1 cellular context compared by ENCODE assay signal in genomic region chr16:3023669-3024478, GRCh38.
TF ChIP-seq lines count a peak whose summit lies in the region.

A gene with protein sequence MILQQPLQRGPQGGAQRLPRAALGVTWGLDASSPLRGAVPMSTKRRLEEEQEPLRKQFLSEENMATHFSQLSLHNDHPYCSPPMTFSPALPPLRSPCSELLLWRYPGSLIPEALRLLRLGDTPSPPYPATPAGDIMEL (minus strand): TSS chr16:3023942. CDS start chr16:3023941, 1 bp downstream.
TSS of gene THOC6 (plus strand) at chr16:3024035. CDS start at chr16:3024327, 292 bp downstream.

TF ChIP-seq in K562, 482 proteins besides CTCF, POLR2A, EP300 and RAD21 (continued from another document and continues in another):
- TF ChIP-seq, protein P1, sequence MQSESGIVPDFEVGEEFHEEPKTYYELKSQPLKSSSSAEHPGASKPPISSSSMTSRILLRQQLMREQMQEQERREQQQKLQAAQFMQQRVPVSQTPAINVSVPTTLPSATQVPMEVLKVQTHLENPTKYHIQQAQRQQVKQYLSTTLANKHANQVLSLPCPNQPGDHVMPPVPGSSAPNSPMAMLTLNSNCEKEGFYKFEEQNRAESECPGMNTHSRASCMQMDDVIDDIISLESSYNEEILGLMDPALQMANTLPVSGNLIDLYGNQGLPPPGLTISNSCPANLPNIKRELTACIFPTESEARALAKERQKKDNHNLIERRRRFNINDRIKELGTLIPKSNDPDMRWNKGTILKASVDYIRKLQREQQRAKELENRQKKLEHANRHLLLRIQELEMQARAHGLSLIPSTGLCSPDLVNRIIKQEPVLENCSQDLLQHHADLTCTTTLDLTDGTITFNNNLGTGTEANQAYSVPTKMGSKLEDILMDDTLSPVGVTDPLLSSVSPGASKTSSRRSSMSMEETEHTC (IDR thresholded peaks at IDR 0.05): peak; percentile 87
- TF ChIP-seq ZNF224 (CRISPR knock-in tag; IDR thresholded peaks at IDR 0.05) (no peak), ZNF75A (CRISPR knock-in tag; IDR thresholded peaks at IDR 0.05) (no peak), NUFIP1 (IDR thresholded peaks at IDR 0.05; ENCODE audit: partially characterized antibody) (no peak), STAT6 (CRISPR knock-in tag; IDR thresholded peaks at IDR 0.05) (no peak), ZNF324 (CRISPR knock-in tag; IDR thresholded peaks at IDR 0.05) (no peak), MAX (CRISPR knock-in tag; IDR thresholded peaks at IDR 0.05) (peak; percentile 96), CEBPZ (IDR thresholded peaks at IDR 0.05; ENCODE audit: borderline replicate concordance, low read depth, low read length) (no peak), SIX5 (IDR thresholded peaks at IDR 0.05; ENCODE audit: borderline replicate concordance in 1 of 2, insufficient read depth in 1 of 2, low read depth in 1 of 2, low read length in 2 of 2) (peak; percentile 95 to 97), ZNF134 (CRISPR knock-in tag; conservative IDR thresholded peaks at IDR 0.05) (no peak), ZKSCAN3 (CRISPR knock-in tag; IDR thresholded peaks at IDR 0.05) (no peak), CBX1 (IDR thresholded peaks at IDR 0.05; ENCODE audit: low read depth) (no peak; the same call in none of the 2 replicates), RBM25 (IDR thresholded peaks at IDR 0.05; ENCODE audit: low read depth, low read length, severe bottlenecking) (no peak), PRMT5 (CRISPR knock-in tag; IDR thresholded peaks at IDR 0.05) (no peak), PML (IDR thresholded peaks at IDR 0.05; ENCODE audit: low read length) (peak; percentile 71), ZNF717 (CRISPR knock-in tag; IDR thresholded peaks at IDR 0.05) (no peak), ZC3H8 (IDR thresholded peaks at IDR 0.05) (no peak), ARID2 (IDR thresholded peaks at IDR 0.05) (no peak), CHD4 (IDR thresholded peaks at IDR 0.05; ENCODE audit: insufficient read depth, insufficient replicate concordance, low read depth, low read length, poor library complexity, severe bottlenecking) (no peak), ZBTB43 (CRISPR knock-in tag; IDR thresholded peaks at IDR 0.05) (no peak), NFE2 (IDR thresholded peaks at IDR 0.05; ENCODE audit: low read depth) (no peak), RFX1 (IDR thresholded peaks at IDR 0.05) (no peak), ZNF274 (IDR thresholded peaks at IDR 0.05; ENCODE audit: borderline replicate concordance, low read depth, low read length) (peak; percentile 22; the same call in 1 of the 2 replicates), SIN3B (IDR thresholded peaks at IDR 0.05; ENCODE audit: low read depth) (peak; percentile 62; the same call in 1 of the 2 replicates), ZNF436 (CRISPR knock-in tag; IDR thresholded peaks at IDR 0.05) (no peak), GTF2F1 (IDR thresholded peaks at IDR 0.05; ENCODE audit: low read depth, low read length) (peak; percentile 51; the same call in 1 of the 2 replicates), NBN (IDR thresholded peaks at IDR 0.05; ENCODE audit: low read depth) (no peak), ZNF253 (CRISPR knock-in tag; conservative IDR thresholded peaks at IDR 0.05) (0 out of 2 replicates have a peak, but pooled peaks have one; percentile 50), PPARD (CRISPR knock-in tag; IDR thresholded peaks at IDR 0.05) (no peak), GATA2 (CRISPR knock-in tag; IDR thresholded peaks at IDR 0.05) (no peak)
- TF ChIP-seq, protein P2, sequence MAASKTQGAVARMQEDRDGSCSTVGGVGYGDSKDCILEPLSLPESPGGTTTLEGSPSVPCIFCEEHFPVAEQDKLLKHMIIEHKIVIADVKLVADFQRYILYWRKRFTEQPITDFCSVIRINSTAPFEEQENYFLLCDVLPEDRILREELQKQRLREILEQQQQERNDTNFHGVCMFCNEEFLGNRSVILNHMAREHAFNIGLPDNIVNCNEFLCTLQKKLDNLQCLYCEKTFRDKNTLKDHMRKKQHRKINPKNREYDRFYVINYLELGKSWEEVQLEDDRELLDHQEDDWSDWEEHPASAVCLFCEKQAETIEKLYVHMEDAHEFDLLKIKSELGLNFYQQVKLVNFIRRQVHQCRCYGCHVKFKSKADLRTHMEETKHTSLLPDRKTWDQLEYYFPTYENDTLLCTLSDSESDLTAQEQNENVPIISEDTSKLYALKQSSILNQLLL (CRISPR knock-in tag; IDR thresholded peaks at IDR 0.05; ENCODE audit: borderline replicate concordance): no peak
- TF ChIP-seq, protein P3, sequence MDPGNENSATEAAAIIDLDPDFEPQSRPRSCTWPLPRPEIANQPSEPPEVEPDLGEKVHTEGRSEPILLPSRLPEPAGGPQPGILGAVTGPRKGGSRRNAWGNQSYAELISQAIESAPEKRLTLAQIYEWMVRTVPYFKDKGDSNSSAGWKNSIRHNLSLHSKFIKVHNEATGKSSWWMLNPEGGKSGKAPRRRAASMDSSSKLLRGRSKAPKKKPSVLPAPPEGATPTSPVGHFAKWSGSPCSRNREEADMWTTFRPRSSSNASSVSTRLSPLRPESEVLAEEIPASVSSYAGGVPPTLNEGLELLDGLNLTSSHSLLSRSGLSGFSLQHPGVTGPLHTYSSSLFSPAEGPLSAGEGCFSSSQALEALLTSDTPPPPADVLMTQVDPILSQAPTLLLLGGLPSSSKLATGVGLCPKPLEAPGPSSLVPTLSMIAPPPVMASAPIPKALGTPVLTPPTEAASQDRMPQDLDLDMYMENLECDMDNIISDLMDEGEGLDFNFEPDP (CRISPR knock-in tag; IDR thresholded peaks at IDR 0.05): peak; percentile 58; the same call in 1 of the 2 replicates
- TF ChIP-seq, protein P4, sequence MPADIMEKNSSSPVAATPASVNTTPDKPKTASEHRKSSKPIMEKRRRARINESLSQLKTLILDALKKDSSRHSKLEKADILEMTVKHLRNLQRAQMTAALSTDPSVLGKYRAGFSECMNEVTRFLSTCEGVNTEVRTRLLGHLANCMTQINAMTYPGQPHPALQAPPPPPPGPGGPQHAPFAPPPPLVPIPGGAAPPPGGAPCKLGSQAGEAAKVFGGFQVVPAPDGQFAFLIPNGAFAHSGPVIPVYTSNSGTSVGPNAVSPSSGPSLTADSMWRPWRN (IDR thresholded peaks at IDR 0.05; ENCODE audit: low read depth): peak; percentile 82
- TF ChIP-seq, protein P5, sequence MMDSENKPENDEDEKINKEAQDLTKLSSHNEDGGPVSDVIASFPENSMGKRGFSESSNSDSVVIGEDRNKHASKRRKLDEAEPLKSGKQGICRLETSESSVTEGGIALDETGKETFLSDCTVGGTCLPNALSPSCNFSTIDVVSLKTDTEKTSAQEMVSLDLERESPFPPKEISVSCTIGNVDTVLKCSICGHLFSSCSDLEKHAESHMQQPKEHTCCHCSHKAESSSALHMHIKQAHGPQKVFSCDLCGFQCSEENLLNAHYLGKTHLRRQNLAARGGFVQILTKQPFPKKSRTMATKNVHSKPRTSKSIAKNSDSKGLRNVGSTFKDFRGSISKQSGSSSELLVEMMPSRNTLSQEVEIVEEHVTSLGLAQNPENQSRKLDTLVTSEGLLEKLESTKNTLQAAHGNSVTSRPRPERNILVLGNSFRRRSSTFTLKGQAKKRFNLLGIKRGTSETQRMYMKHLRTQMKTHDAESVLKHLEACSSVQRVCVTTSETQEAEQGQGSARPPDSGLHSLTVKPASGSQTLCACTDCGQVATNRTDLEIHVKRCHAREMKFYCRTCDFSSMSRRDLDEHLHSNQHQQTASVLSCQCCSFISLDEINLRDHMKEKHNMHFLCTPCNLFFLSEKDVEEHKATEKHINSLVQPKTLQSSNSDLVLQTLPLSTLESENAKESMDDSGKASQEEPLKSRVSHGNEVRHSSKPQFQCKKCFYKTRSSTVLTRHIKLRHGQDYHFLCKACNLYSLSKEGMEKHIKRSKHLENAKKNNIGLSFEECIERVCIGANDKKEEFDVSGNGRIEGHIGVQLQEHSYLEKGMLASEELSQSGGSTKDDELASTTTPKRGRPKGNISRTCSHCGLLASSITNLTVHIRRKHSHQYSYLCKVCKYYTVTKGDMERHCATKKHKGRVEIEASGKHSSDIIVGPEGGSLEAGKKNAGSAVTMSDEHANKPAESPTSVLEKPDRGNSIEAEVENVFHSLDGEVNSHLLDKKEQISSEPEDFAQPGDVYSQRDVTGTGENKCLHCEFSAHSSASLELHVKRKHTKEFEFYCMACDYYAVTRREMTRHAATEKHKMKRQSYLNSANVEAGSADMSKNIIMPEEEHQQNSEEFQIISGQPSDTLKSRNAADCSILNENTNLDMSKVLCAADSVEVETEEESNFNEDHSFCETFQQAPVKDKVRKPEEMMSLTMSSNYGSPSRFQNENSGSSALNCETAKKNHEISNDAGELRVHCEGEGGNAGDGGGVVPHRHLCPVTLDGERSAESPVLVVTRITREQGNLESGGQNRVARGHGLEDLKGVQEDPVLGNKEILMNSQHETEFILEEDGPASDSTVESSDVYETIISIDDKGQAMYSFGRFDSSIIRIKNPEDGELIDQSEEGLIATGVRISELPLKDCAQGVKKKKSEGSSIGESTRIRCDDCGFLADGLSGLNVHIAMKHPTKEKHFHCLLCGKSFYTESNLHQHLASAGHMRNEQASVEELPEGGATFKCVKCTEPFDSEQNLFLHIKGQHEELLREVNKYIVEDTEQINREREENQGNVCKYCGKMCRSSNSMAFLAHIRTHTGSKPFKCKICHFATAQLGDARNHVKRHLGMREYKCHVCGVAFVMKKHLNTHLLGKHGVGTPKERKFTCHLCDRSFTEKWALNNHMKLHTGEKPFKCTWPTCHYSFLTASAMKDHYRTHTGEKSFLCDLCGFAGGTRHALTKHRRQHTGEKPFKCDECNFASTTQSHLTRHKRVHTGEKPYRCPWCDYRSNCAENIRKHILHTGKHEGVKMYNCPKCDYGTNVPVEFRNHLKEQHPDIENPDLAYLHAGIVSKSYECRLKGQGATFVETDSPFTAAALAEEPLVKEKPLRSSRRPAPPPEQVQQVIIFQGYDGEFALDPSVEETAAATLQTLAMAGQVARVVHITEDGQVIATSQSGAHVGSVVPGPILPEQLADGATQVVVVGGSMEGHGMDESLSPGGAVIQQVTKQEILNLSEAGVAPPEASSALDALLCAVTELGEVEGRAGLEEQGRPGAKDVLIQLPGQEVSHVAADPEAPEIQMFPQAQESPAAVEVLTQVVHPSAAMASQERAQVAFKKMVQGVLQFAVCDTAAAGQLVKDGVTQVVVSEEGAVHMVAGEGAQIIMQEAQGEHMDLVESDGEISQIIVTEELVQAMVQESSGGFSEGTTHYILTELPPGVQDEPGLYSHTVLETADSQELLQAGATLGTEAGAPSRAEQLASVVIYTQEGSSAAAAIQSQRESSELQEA (IDR thresholded peaks at IDR 0.05; ENCODE audit: low read depth): no peak
